ENCODE assay signal across 22 cellular contexts in genomic region chr5:95743248-95743647, GRCh38. TPM values are rescaled to one million over a fixed set of nuclear protein-coding genes. Genes with fewer than 3 reads are reported as not detected.
DNase-seq lines count a peak whose midpoint lies in the region; ATAC-seq and TF ChIP-seq lines count a peak whose summit lies in the region.
"Had no signal": no experiment of that assay in that cellular context is flagged by ENCODE, and none has a peak within 500 bp of the region (broad histone marks: within the 10 kb centered on the region; RNA-seq: fewer than 3 reads in every experiment).

No MANE protein-coding gene starts in this region.

- no peaks in the 10 kb centered on the region for H3K27me3 ChIP-seq in trophoblast cell (ENCODE audit: insufficient read depth, low read length)
- H3K27me3 ChIP-seq: SJSA1 had no signal

- no peak for TF ChIP-seq CTCF in HEK293 (tag by site-specific recombination; IDR thresholded peaks at IDR 0.05)
- no peak for TF ChIP-seq CTCF in coronary artery (IDR thresholded peaks at IDR 0.05)

- H3K4me3 Mint-ChIP-seq in activated T-cell treated with anti-CD3 and anti-CD28 coated beads, Interleukin-2, amount 50 U/mL, for 72 hours: no peak overlapping the region
- H3K4me3 Mint-ChIP-seq: B cell, CD14-positive monocyte had no signal

- H2BK5ac ChIP-seq in trophoblast cell (ENCODE audit: low read depth, low read length, poor library complexity): no peak overlapping the region

- POLR2A ChIA-PET in HEK293 (lab: Yijun Ruan, JAX): no interaction called here

- H3K18ac ChIP-seq in trophoblast cell (ENCODE audit: low read length): peak overlapping the region; percentile 40

- no peak overlapping the region for H3K27ac ChIP-seq in HEK293 (ENCODE audit: extremely low read depth, low read depth, low read length)
- H3K27ac ChIP-seq in trophoblast cell (ENCODE audit: low read depth, low read length): no peak overlapping the region
- no peak overlapping the region for H3K27ac ChIP-seq in coronary artery
- H3K27ac ChIP-seq: A549, SJSA1 had no signal

- H2AK5ac ChIP-seq in trophoblast cell (ENCODE audit: low read length): no peak overlapping the region

- no peaks in the 10 kb centered on the region for H3K9me3 ChIP-seq in HEK293 (ENCODE audit: control insufficient read depth, insufficient read depth, low read depth, low read length)
- H3K9me3 ChIP-seq in trophoblast cell (ENCODE audit: insufficient read depth, low read depth, low read length): no peaks in the 10 kb centered on the region
- H3K9me3 ChIP-seq: A549, SJSA1 had no signal

- peak; percentile 29 for DNase-seq in NCI-H226
- DNase-seq in iPS-NIHi7 (ENCODE audit: extremely low spot score): peak; percentile 12
- no peak for DNase-seq in trophoblast cell
- DNase-seq in coronary artery (ENCODE audit: low spot score): no peak
- no peak for DNase-seq in activated T-cell treated with anti-CD3 and anti-CD28 coated beads, Interleukin-2, amount 50 U/mL, for 72 hours
- DNase-seq in T1000 (lab: John Stamatoyannopoulos, UW): no peak
- no peak for DNase-seq in SK-N-DZ (ENCODE audit: low spot score)
- DNase-seq: DMS53; GDM1; MM.1S; NCI-H1048; NCI-H1417 treated with DMSO at 0.1 percent for 48 hours; NCI-H187; NCI-H2107; NCI-H510A; NCI-H748 treated with DMSO at 0.1 percent for 48 hours; NK-92 treated with Interleukin-12 subunit alpha and Interleukin-12 subunit beta, amount 100 ng/mL, for 24 hours had no signal

- ATAC-seq in activated T-cell treated with anti-CD3 and anti-CD28 coated beads, Interleukin-2, amount 50 U/mL, for 72 hours (replicated peaks in 1 of 2): no peak
- ATAC-seq: A549 had no signal

- H3K4me1 Mint-ChIP-seq in activated T-cell treated with anti-CD3 and anti-CD28 coated beads, Interleukin-2, amount 50 U/mL, for 72 hours (ENCODE audit: low read depth): peaks cover 28% of the 10 kb centered on the region

- peaks cover 0 to 3% of the 10 kb centered on the region in 2 donors for H3K36me3 Mint-ChIP-seq in activated T-cell treated with anti-CD3 and anti-CD28 coated beads, Interleukin-2, amount 50 U/mL, for 72 hours (ENCODE audit: insufficient read depth in 2 of 2)

- CTCF ChIA-PET in HEK293 (lab: Yijun Ruan, JAX): no interaction called here

- no peak overlapping the region for H3K14ac ChIP-seq in trophoblast cell (ENCODE audit: low read length)

- no peak overlapping the region for H2AFZ ChIP-seq in trophoblast cell (ENCODE audit: insufficient read depth, low read length, poor library complexity)

- H2BK12ac ChIP-seq in trophoblast cell (ENCODE audit: low read length): no peak overlapping the region

- H3K4me1 ChIP-seq in HEK293 (ENCODE audit: control insufficient read depth, insufficient read depth, low read length) (no peaks in the 10 kb centered on the region), trophoblast cell (ENCODE audit: control insufficient read depth in 1 of 2, insufficient read depth in 2 of 2, low read length in 2 of 2) (peaks cover 0 to 3% of the 10 kb centered on the region in 2 experiments)
- H3K4me1 ChIP-seq: A549 had no signal

- no CpG with 5 or more reads among the region's 2 CpGs for WGBS in trophoblast cell (ENCODE audit: extremely low coverage, insufficient coverage, insufficient read length)

- H3K4ac ChIP-seq in trophoblast cell (ENCODE audit: low read depth, low read length): peak overlapping the region; percentile 58

- H3K23ac ChIP-seq in trophoblast cell (ENCODE audit: low read length): peak overlapping the region; percentile 6

- H3K9me3 Mint-ChIP-seq in activated T-cell treated with anti-CD3 and anti-CD28 coated beads, Interleukin-2, amount 50 U/mL, for 72 hours: peaks cover 0 to 3% of the 10 kb centered on the region in 2 donors

- H3K4me3 ChIP-seq in HEK293 (ENCODE audit: low read depth, low read length): no peak overlapping the region
- no peak overlapping the region for H3K4me3 ChIP-seq in trophoblast cell (ENCODE audit: low read depth, low read length)
- no peak overlapping the region for H3K4me3 ChIP-seq in coronary artery
- H3K4me3 ChIP-seq: A549, SJSA1 had no signal

- H4K12ac ChIP-seq in trophoblast cell (ENCODE audit: low read depth, low read length): no peak overlapping the region

- no peaks in the 10 kb centered on the region for H3K79me2 ChIP-seq in trophoblast cell (ENCODE audit: control insufficient read depth, insufficient read depth, low read length, poor library complexity)

- no peak overlapping the region for H3K4me2 ChIP-seq in trophoblast cell (ENCODE audit: low read length)
- H3K4me2 ChIP-seq: A549 had no signal

- H2BK120ac ChIP-seq in trophoblast cell (ENCODE audit: insufficient read depth, low read length, poor library complexity): no peak overlapping the region

- H3K9ac ChIP-seq in trophoblast cell (ENCODE audit: low read length): peak overlapping the region; percentile 56

- H4K91ac ChIP-seq in trophoblast cell (ENCODE audit: low read depth, low read length): no peak overlapping the region

- H3K79me1 ChIP-seq in trophoblast cell (ENCODE audit: low read length): no peaks in the 10 kb centered on the region

- H4K8ac ChIP-seq in trophoblast cell (ENCODE audit: low read depth, low read length): no peak overlapping the region

- H3K36me3 ChIP-seq in HEK293 (ENCODE audit: control insufficient read depth in 2 of 2, insufficient read depth in 1 of 2, low read length in 2 of 2): peaks cover 9 to 32% of the 10 kb centered on the region in 2 experiments
- H3K36me3 ChIP-seq in trophoblast cell (ENCODE audit: control insufficient read depth in 1 of 2, insufficient read depth in 2 of 2, low read length in 2 of 2): peaks cover 30 to 40% of the 10 kb centered on the region in 2 experiments

- peaks cover 7% of the 10 kb centered on the region for H3K27me3 Mint-ChIP-seq in activated T-cell treated with anti-CD3 and anti-CD28 coated beads, Interleukin-2, amount 50 U/mL, for 72 hours (ENCODE audit: low read depth)
- H3K27me3 Mint-ChIP-seq: B cell had no signal

- no peak overlapping the region for H3K27ac Mint-ChIP-seq in activated T-cell treated with anti-CD3 and anti-CD28 coated beads, Interleukin-2, amount 50 U/mL, for 72 hours
- H3K27ac Mint-ChIP-seq: B cell, CD14-positive monocyte had no signal

TF ChIP-seq in HEK293, 187 proteins besides CTCF, POLR2A, EP300 and RAD21:
- TF ChIP-seq EGR2 (tag by site-specific recombination; IDR thresholded peaks at IDR 0.05; ENCODE audit: low read depth): peak; percentile 59
- TF ChIP-seq ZNF639 (tag by site-specific recombination; IDR thresholded peaks at IDR 0.05): no peak
- no peak for TF ChIP-seq ZNF24 (tag by site-specific recombination; IDR thresholded peaks at IDR 0.05)
- TF ChIP-seq ZNF621 (tag by site-specific recombination; IDR thresholded peaks at IDR 0.05): no peak
- no peak for TF ChIP-seq FEZF1 (tag by site-specific recombination; IDR thresholded peaks at IDR 0.05)
- TF ChIP-seq YY1 (tag by site-specific recombination; IDR thresholded peaks at IDR 0.05): no peak
- no peak for TF ChIP-seq OSR2 (tag by site-specific recombination; IDR thresholded peaks at IDR 0.05)
- TF ChIP-seq ZNF791 (tag by site-specific recombination; IDR thresholded peaks at IDR 0.05): no peak
- no peak for TF ChIP-seq ZNF664 (tag by site-specific recombination; IDR thresholded peaks at IDR 0.05)
- TF ChIP-seq SCRT2 (tag by site-specific recombination; IDR thresholded peaks at IDR 0.05): peak; percentile 36; the same call in 1 of the 2 replicates
- peak; percentile 60; the same call in 1 of the 2 replicates for TF ChIP-seq ZFHX2 (tag by site-specific recombination; conservative IDR thresholded peaks at IDR 0.05)
- no peak for TF ChIP-seq ZNF549 (tag by site-specific recombination; IDR thresholded peaks at IDR 0.05)

RNA-seq across cellular contexts. Expression of gene RHOBTB3, which starts 12.1 kb away (rescaled TPM):
- 333 and 351 TPM in 2 replicates for polyA plus RNA-seq in trophoblast cell (2013)
- total RNA-seq in activated T-cell treated with anti-CD3 and anti-CD28 coated beads, Interleukin-2, amount 50 U/mL, for 72 hours: 1 to 10 TPM; 1.3 to 5.2 TPM
- 89.6 and 96.2 TPM in 2 replicates for polyA plus RNA-seq in SK-N-DZ (2014; cell fraction: cytosol; rRNA removed)
- polyA plus RNA-seq in SK-N-DZ (2014; cell fraction: nucleus; rRNA removed): 41.6 and 42.1 TPM in 2 replicates

Comparison
In these comparisons a context has a peak if more than half of its experiments do, and no peak if none do; other contexts are left out.
1. DNase-seq: peak in NCI-H226 (single experiment) and iPS-NIHi7 (single experiment); none in trophoblast cell (0 of 2), coronary artery (single experiment), activated T-cell treated with anti-CD3 and anti-CD28 coated beads, Interleukin-2, amount 50 U/mL, for 72 hours (0 of 2), T1000 (single experiment) and SK-N-DZ (single experiment).